1 cellular context compared by ENCODE assay signal in genomic region chr7:103657474-103657894, GRCh38.
TF ChIP-seq lines count a peak whose summit lies in the region.

No MANE protein-coding gene starts in this region.

TF ChIP-seq in K562, 482 proteins besides CTCF, POLR2A, EP300 and RAD21 (continued from another document and continues in another):
- no peak for TF ChIP-seq VEZF1 (CRISPR knock-in tag; IDR thresholded peaks at IDR 0.05)
- no peak for TF ChIP-seq SMARCB1 (IDR thresholded peaks at IDR 0.05; ENCODE audit: insufficient read length, low read depth)
- no peak for TF ChIP-seq CREB3 (tag; conservative IDR thresholded peaks at IDR 0.05; ENCODE audit: low read depth)
- no peak for TF ChIP-seq PATZ1 (CRISPR knock-in tag; IDR thresholded peaks at IDR 0.05; ENCODE audit: borderline replicate concordance)
- TF ChIP-seq ZNF318 (IDR thresholded peaks at IDR 0.05; ENCODE audit: borderline replicate concordance in 1 of 2, low read depth in 1 of 2), result peak in 1 of 2 experiments; percentile 89; a peak in 3 of 4 replicates
- peak; percentile 98 for TF ChIP-seq MEIS2 (IDR thresholded peaks at IDR 0.05; ENCODE audit: partially characterized antibody)
- TF ChIP-seq HES1 (IDR thresholded peaks at IDR 0.05; ENCODE audit: low read depth), result peak; percentile 92
- TF ChIP-seq ARID2 (IDR thresholded peaks at IDR 0.05), result no peak
- no peak for TF ChIP-seq MCM3 (IDR thresholded peaks at IDR 0.05)
- TF ChIP-seq KHSRP (IDR thresholded peaks at IDR 0.05), result peak; percentile 64
- 0 out of 2 replicates have a peak, but pooled peaks have one; percentile 57 for TF ChIP-seq TCF7L2 (IDR thresholded peaks at IDR 0.05; ENCODE audit: low read depth, low read length)
- TF ChIP-seq HDAC2 (IDR thresholded peaks at IDR 0.05), result peak; percentile 94
- TF ChIP-seq GATAD2A (IDR thresholded peaks at IDR 0.05), result peak; percentile 89
- no peak for TF ChIP-seq ZFP36 (IDR thresholded peaks at IDR 0.05; ENCODE audit: low read depth, low read length, partially characterized antibody)
- TF ChIP-seq KLF6 (CRISPR knock-in tag; IDR thresholded peaks at IDR 0.05; ENCODE audit: borderline replicate concordance), result peak; percentile 84; the same call in 1 of the 2 replicates
- TF ChIP-seq ZNF280A (IDR thresholded peaks at IDR 0.05; ENCODE audit: low read depth, partially characterized antibody), result no peak
- peak; percentile 94 for TF ChIP-seq LEF1 (IDR thresholded peaks at IDR 0.05)
- no peak for TF ChIP-seq ZNF57 (CRISPR knock-in tag; IDR thresholded peaks at IDR 0.05)
- peak; percentile 93 for TF ChIP-seq CHAMP1 (IDR thresholded peaks at IDR 0.05)
- no peak for TF ChIP-seq XRCC4 (IDR thresholded peaks at IDR 0.05; ENCODE audit: extremely low read depth, insufficient read depth, insufficient read length)
- TF ChIP-seq CEBPG (CRISPR knock-in tag; IDR thresholded peaks at IDR 0.05), result no peak
- TF ChIP-seq CEBPG (tag; conservative IDR thresholded peaks at IDR 0.05 in 1 of 2, IDR thresholded peaks at IDR 0.05 in 1 of 2), result no peak
- no peak for TF ChIP-seq TARDBP (IDR thresholded peaks at IDR 0.05)
- peak; percentile 91 for TF ChIP-seq PML (IDR thresholded peaks at IDR 0.05; ENCODE audit: low read length)
- TF ChIP-seq NEUROD1 (IDR thresholded peaks at IDR 0.05; ENCODE audit: borderline replicate concordance, low read depth, low read length, partially characterized antibody), result peak; percentile 39
- no peak for TF ChIP-seq MTA3 (IDR thresholded peaks at IDR 0.05; ENCODE audit: borderline replicate concordance)
- no peak for TF ChIP-seq SRSF9 (IDR thresholded peaks at IDR 0.05; ENCODE audit: borderline replicate concordance, low read depth, low read length)
- no peak for TF ChIP-seq CEBPB (tag; IDR thresholded peaks at IDR 0.05)
- TF ChIP-seq NR2C2 (CRISPR knock-in tag; IDR thresholded peaks at IDR 0.05), result no peak
- TF ChIP-seq NR2C2 (tag; IDR thresholded peaks at IDR 0.05), result peak; percentile 70
- TF ChIP-seq NCOA2 (IDR thresholded peaks at IDR 0.05; ENCODE audit: partially characterized antibody in 2 of 2), result peak; percentile 48 to 58
- peak in 1 of 2 experiments; percentile 83; a peak in 2 of 4 replicates for TF ChIP-seq ZNF639 (CRISPR knock-in tag; conservative IDR thresholded peaks at IDR 0.05 in 1 of 2, IDR thresholded peaks at IDR 0.05 in 1 of 2)
- TF ChIP-seq CBX3 (IDR thresholded peaks at IDR 0.05; ENCODE audit: borderline replicate concordance in 1 of 2, low read length in 2 of 2), result peak in 1 of 2 experiments; percentile 79; a peak in 2 of 3 replicates
- no peak for TF ChIP-seq PHTF2 (CRISPR knock-in tag; IDR thresholded peaks at IDR 0.05)
- TF ChIP-seq POLR2B (IDR thresholded peaks at IDR 0.05; ENCODE audit: low read depth, partially characterized antibody), result no peak
- peak; percentile 75 for TF ChIP-seq EP400 (IDR thresholded peaks at IDR 0.05)
- 0 out of 2 replicates have a peak, but pooled peaks have one; percentile 18 for TF ChIP-seq SMAD3 (CRISPR knock-in tag; conservative IDR thresholded peaks at IDR 0.05)
- TF ChIP-seq FOSL1 (tag; conservative IDR thresholded peaks at IDR 0.05), result peak; percentile 81
- TF ChIP-seq SRSF7 (optimal IDR thresholded peaks at IDR 0.05; ENCODE audit: low read depth, low read length), result no peak
- TF ChIP-seq MLLT1 (IDR thresholded peaks at IDR 0.05), result no peak
- no peak for TF ChIP-seq HIVEP1 (CRISPR knock-in tag; IDR thresholded peaks at IDR 0.05)
- TF ChIP-seq BMI1 (IDR thresholded peaks at IDR 0.05; ENCODE audit: low read length), result no peak
- TF ChIP-seq NBN (IDR thresholded peaks at IDR 0.05; ENCODE audit: low read depth), result peak; percentile 71; the same call in 1 of the 2 replicates
